ENCODE assay signal across 14 cellular contexts in genomic region chr2:219510512-219511135, GRCh38. TPM values are rescaled to one million over a fixed set of nuclear protein-coding genes. Genes with fewer than 3 reads are reported as not detected.
DNase-seq lines count a peak whose midpoint lies in the region; ATAC-seq, FAIRE-seq and TF ChIP-seq lines count a peak whose summit lies in the region.
"Had no signal": no experiment of that assay in that cellular context is flagged by ENCODE, and none has a peak within 500 bp of the region (broad histone marks: within the 10 kb centered on the region; RNA-seq: fewer than 3 reads in every experiment).

No MANE protein-coding gene starts in this region.

- H3K4me1 Mint-ChIP-seq in brain: peaks cover 97% of the 10 kb centered on the region

- no peak overlapping the region for H2BK120ac ChIP-seq in mesendoderm (ENCODE audit: low read depth, low read length)

- H3K9me3 ChIP-seq in HepG2 (ENCODE audit: low read length) (no peaks in the 10 kb centered on the region), right lobe of liver (no peaks in the 10 kb centered on the region)

- no peak for DNase-seq in HepG2 (ENCODE audit: low spot score)
- no peak for DNase-seq in right lobe of liver
- DNase-seq in mesendoderm: no peak
- DNase-seq in cerebellum (ENCODE audit: low spot score): no peak
- no peak for DNase-seq in SK-N-DZ (ENCODE audit: low spot score)
- no peak for DNase-seq in occipital lobe (lab: John Stamatoyannopoulos, UW)
- DNase-seq: activated CD4-positive, alpha-beta T cell treated with anti-CD3 and anti-CD28 coated beads, Interleukin-2, amount 50 U/mL, for 4 hours; DMS79 treated with DMSO at 0.1 percent for 48 hours; stimulated activated CD4-positive, alpha-beta T cell treated with anti-CD3 and anti-CD28 coated beads, Interleukin-12 subunit alpha, Interleukin-12 subunit beta, amount 100 ng/mL, for 4 hours had no signal

- H3K79me2 ChIP-seq in HepG2 (ENCODE audit: insufficient read depth, low read length) (no peaks in the 10 kb centered on the region), mesendoderm (ENCODE audit: control insufficient read depth, insufficient read depth, low read length) (no peaks in the 10 kb centered on the region)

- 25% methylated on average over 22 of the region's 22 CpGs for WGBS in HepG2 (ENCODE audit: low lambda C conversion rate)
- WGBS in right lobe of liver (ENCODE audit: insufficient coverage, low coverage, low lambda C conversion rate, missing lambda C conversion rate): 6% methylated on average over 16 of the region's 22 CpGs
- WGBS in mesendoderm (ENCODE audit: extremely low coverage, insufficient coverage, low lambda C conversion rate): no CpG with 5 or more reads among the region's 22 CpGs

- no peaks in the 10 kb centered on the region for H3K36me3 Mint-ChIP-seq in brain

- peak overlapping the region; percentile 11 for H3K56ac ChIP-seq in mesendoderm (ENCODE audit: low read length)

- peaks cover 11% of the 10 kb centered on the region; the same call in 1 of the 2 replicates for H4K20me1 ChIP-seq in HepG2 (ENCODE audit: insufficient read depth, low read length)

- H2BK5ac ChIP-seq in mesendoderm (ENCODE audit: low read length): no peak overlapping the region

- H4K5ac ChIP-seq in mesendoderm (ENCODE audit: low read length): no peak overlapping the region

- no peak overlapping the region for H2AK5ac ChIP-seq in mesendoderm (ENCODE audit: low read length)

- H2BK15ac ChIP-seq in mesendoderm (replicated peaks; ENCODE audit: low read depth): no peak overlapping the region

- in situ Hi-C loops in HepG2 (cut with HindIII; ENCODE audit: extremely low pct_ligation_motif_present, low pct_unique_long_range_greater_than_20kb): no loop called here

- H3K23ac ChIP-seq in mesendoderm (ENCODE audit: low read length): no peak overlapping the region

- peaks cover 9% of the 10 kb centered on the region for H3K27me3 Mint-ChIP-seq in brain

- H2AFZ ChIP-seq in HepG2 (ENCODE audit: low read length): no peak overlapping the region

- no peaks in the 10 kb centered on the region for H3K79me1 ChIP-seq in mesendoderm (ENCODE audit: low read length)

- peak overlapping the region; percentile 88 to 97 (median 94) for H3K27ac Mint-ChIP-seq in brain
- H3K27ac Mint-ChIP-seq: activated T-helper 2 cell treated with anti-CD3 and anti-CD28 coated beads, Interferon-gamma antibody, Interleukin-2, Interleukin-4, amounts not matched to agents 10 μg/mL and 5 μg/mL and 100 μg/mL, durations not matched to agents 14 hours and 24 hours and 36 hours; T-helper 1 cell treated with Interleukin-12 subunit alpha and Interleukin-12 subunit beta and Interleukin-4 antibody, amounts not matched to agents 30 μg/mL and 1 μg/mL, for 36 hours had no signal

- no peak for FAIRE-seq in HepG2 (lab: Jason Lieb, UNC)

- H3K9me3 Mint-ChIP-seq in brain: no peaks in the 10 kb centered on the region
- H3K9me3 Mint-ChIP-seq: activated T-helper 2 cell treated with anti-CD3 and anti-CD28 coated beads, Interferon-gamma antibody, Interleukin-2, Interleukin-4, amounts not matched to agents 10 μg/mL and 5 μg/mL and 100 μg/mL, durations not matched to agents 14 hours and 24 hours and 36 hours; T-helper 1 cell treated with Interleukin-12 subunit alpha and Interleukin-12 subunit beta and Interleukin-4 antibody, amounts not matched to agents 30 μg/mL and 1 μg/mL, for 36 hours had no signal

- no peak overlapping the region for H3K27ac ChIP-seq in HepG2 (ENCODE audit: extremely low read length, insufficient read depth, low read length)
- H3K27ac ChIP-seq in right lobe of liver: no peak overlapping the region
- H3K27ac ChIP-seq in mesendoderm (ENCODE audit: low read depth, low read length): no peak overlapping the region

- peaks cover 15 to 47% of the 10 kb centered on the region in 2 experiments for H3K27me3 ChIP-seq in HepG2 (ENCODE audit: control insufficient read depth in 1 of 2, insufficient read depth in 2 of 2, low read length in 2 of 2)
- H3K27me3 ChIP-seq in right lobe of liver: no peaks in the 10 kb centered on the region
- peaks cover 23% of the 10 kb centered on the region for H3K27me3 ChIP-seq in mesendoderm (ENCODE audit: insufficient read depth, low read length, poor library complexity)

- no peak overlapping the region for H3K9ac ChIP-seq in HepG2 (ENCODE audit: insufficient read depth, low read depth, low read length)
- no peak overlapping the region for H3K9ac ChIP-seq in mesendoderm (ENCODE audit: low read length)

- no peak for TF ChIP-seq RAD21 in HepG2 (CRISPR knock-in tag; IDR thresholded peaks at IDR 0.05)

- peak overlapping the region; percentile 96 for H3K4me2 ChIP-seq in HepG2 (ENCODE audit: low read depth, low read length)
- H3K4me2 ChIP-seq in mesendoderm (ENCODE audit: low read length): no peak overlapping the region

- TF ChIP-seq POLR2A in HepG2 (IDR thresholded peaks at IDR 0.05; ENCODE audit: insufficient read depth in 1 of 2, low read depth in 2 of 2, low read length in 2 of 2) (no peak), right lobe of liver (IDR thresholded peaks at IDR 0.05) (no peak)

- CTCF ChIA-PET in HepG2 (lab: Yijun Ruan, JAX; ENCODE audit: low intra/inter-chr PET ratio, low total read pairs): interaction anchor here (1.0 to 1.9 kb wide), 5 partner anchors 10 to 108 kb away, joined by 5 to 26 read pairs (median 8); a partner anchor contains a TSS

- no peak for TF ChIP-seq CTCF in HepG2 (CRISPR knock-in tag; IDR thresholded peaks at IDR 0.05)
- TF ChIP-seq CTCF in right lobe of liver (IDR thresholded peaks at IDR 0.05): no peak
- TF ChIP-seq CTCF in brain (conservative IDR thresholded peaks at IDR 0.05): no peak

- ATAC-seq in HepG2 (no peak), right lobe of liver (no peak), HG02885 (IDR thresholded peaks at IDR 0.05; ENCODE audit: poor library complexity, unreplicated experiment) (no peak)

- no peak overlapping the region for H4K8ac ChIP-seq in mesendoderm (ENCODE audit: low read depth, low read length)

- H3K4me1 ChIP-seq in HepG2 (ENCODE audit: insufficient read depth, low read length) (peaks cover 34% of the 10 kb centered on the region), right lobe of liver (peaks cover 0 to 3% (median 0%) of the 10 kb centered on the region in 4 donors), mesendoderm (ENCODE audit: control insufficient read depth, low read depth, low read length) (peaks cover 7% of the 10 kb centered on the region)

- no peak overlapping the region for H3K4ac ChIP-seq in mesendoderm (ENCODE audit: low read depth, low read length)

- no TSS peak for BruUV-seq in HepG2 (replicated peaks; lab: Mats Ljungman, UMichigan)

- H3K4me3 ChIP-seq in HepG2 (replicated peaks in 1 of 3; ENCODE audit: insufficient read depth in 1 of 3, low read depth in 2 of 3, low read length in 3 of 3) (peak overlapping the region in 2 of 3 experiments; percentile 53 to 70; a peak in 3 of 6 replicates), right lobe of liver (no peak overlapping the region), mesendoderm (ENCODE audit: low read length) (no peak overlapping the region)

- POLR2A ChIA-PET in HepG2 (lab: Yijun Ruan, JAX): interaction anchor here (0.6 to 7.7 kb wide), 8 partner anchors 8 to 123 kb away, joined by 3 to 94 read pairs (median 6); partner anchors contain the start of genes DNPEP and GMPPA

- H3K36me3 ChIP-seq in HepG2 (replicated peaks in 1 of 2; ENCODE audit: control insufficient read depth in 1 of 2, insufficient read depth in 2 of 2, low read length in 2 of 2) (peaks cover 7% of the 10 kb centered on the region in 2 experiments; a peak in 3 of 5 replicates), right lobe of liver (peaks cover 0 to 9% (median 0%) of the 10 kb centered on the region in 4 donors), mesendoderm (ENCODE audit: control insufficient read depth, insufficient read depth, low read length) (no peaks in the 10 kb centered on the region)

- H3K18ac ChIP-seq in mesendoderm (ENCODE audit: low read length): no peak overlapping the region

- H3K4me3 Mint-ChIP-seq in brain: peak overlapping the region; percentile 63 to 81 (median 76)
- H3K4me3 Mint-ChIP-seq: T-helper 1 cell treated with Interleukin-12 subunit alpha and Interleukin-12 subunit beta and Interleukin-4 antibody, amounts not matched to agents 30 μg/mL and 1 μg/mL, for 36 hours had no signal

- intact Hi-C loops in HepG2 (cut with micrococcal nuclease; ENCODE audit: unreplicated experiment): loop anchor here (1.0 kb wide), 1 partner anchor 15 kb away; no protein-coding TSS in a partner anchor
- intact Hi-C loops in right lobe of liver (cut with DNase I): no loop called here

- TF ChIP-seq EP300 in HepG2 (IDR thresholded peaks at IDR 0.05; ENCODE audit: low read depth in 2 of 2, low read length in 2 of 2): no peak
- TF ChIP-seq EP300 in HepG2 (CRISPR knock-in tag; IDR thresholded peaks at IDR 0.05; ENCODE audit: borderline replicate concordance): no peak

RNA-seq across cellular contexts. Expression of gene ASIC4, which starts 3.7 kb away (rescaled TPM):
- total RNA-seq in HepG2 (2016; rRNA removed; fragmentation: Illumina TruSeq; extraction: Trizol) (not detected in 2 replicates), right lobe of liver (not detected), cerebellum (1.7 TPM), occipital lobe (8.3 TPM)
- not detected in 2 replicates for total RNA-seq in HepG2 (2016; cell fraction: cytosol; rRNA removed; fragmentation: Illumina TruSeq; extraction: Trizol; ENCODE audit: low read depth)
- not detected in 2 replicates for total RNA-seq in HepG2 (2016; cell fraction: insoluble cytoplasmic fraction; rRNA removed; fragmentation: Illumina TruSeq; extraction: Trizol)
- not detected in 2 replicates for total RNA-seq in HepG2 (2016; cell fraction: membrane; rRNA removed; fragmentation: Illumina TruSeq; extraction: Trizol)
- not detected in 2 replicates for total RNA-seq in HepG2 (2016; cell fraction: nucleus; rRNA removed; fragmentation: Illumina TruSeq; extraction: Trizol)
- polyA plus RNA-seq in HepG2 (2011; rRNA removed) (0.03 TPM in 2 replicates), brain (ENCODE audit: insufficient read depth, low read depth, low replicate concordance) (1.2 TPM)
- 0.01 TPM in 1 of 2 replicates, not detected in the other for polyA plus RNA-seq in HepG2 (2011; cell fraction: cytosol; rRNA removed)
- polyA plus RNA-seq in HepG2 (2011; cell fraction: nucleus; rRNA removed): 0.23 and 0.24 TPM in 2 replicates
- polyA plus RNA-seq in HepG2 (2012): not detected in 2 replicates
- polyA plus RNA-seq in HepG2 (2016; cell fraction: cytosol; fragmentation: Illumina TruSeq; extraction: Trizol; ENCODE audit: low read depth): not detected in 2 replicates
- not detected in 2 replicates for polyA plus RNA-seq in HepG2 (2016; cell fraction: insoluble cytoplasmic fraction; fragmentation: Illumina TruSeq; extraction: Trizol; ENCODE audit: low read depth)
- not detected in 2 replicates for polyA plus RNA-seq in HepG2 (2016; cell fraction: membrane; fragmentation: Illumina TruSeq; extraction: Trizol; ENCODE audit: low read depth)
- 0.16 TPM in 1 of 2 replicates, not detected in the other for polyA plus RNA-seq in HepG2 (2016; cell fraction: nucleus; fragmentation: Illumina TruSeq; extraction: Trizol; ENCODE audit: insufficient read depth, low read depth)
- polyA minus RNA-seq in HepG2 (2011; rRNA and poly(A)+ RNA removed; ENCODE audit: low replicate concordance): 0.06 and 0.07 TPM in 2 replicates
- not detected in 2 replicates for polyA minus RNA-seq in HepG2 (2011; cell fraction: cytosol; rRNA and poly(A)+ RNA removed)
- polyA minus RNA-seq in HepG2 (2011; cell fraction: nucleus; rRNA and poly(A)+ RNA removed): 0.12 and 0.26 TPM in 2 replicates
- not detected for polyA plus RNA-seq in mesendoderm (2013, experiment 1 of 2)
- 0.01 TPM for polyA plus RNA-seq in mesendoderm (2013, experiment 2 of 2)
- 1.8 and 2.4 TPM in 2 replicates for polyA plus RNA-seq in SK-N-DZ (2014; cell fraction: cytosol; rRNA removed)
- 4.6 and 8.0 TPM in 2 replicates for polyA plus RNA-seq in SK-N-DZ (2014; cell fraction: nucleus; rRNA removed)
- total RNA-seq: activated T-helper 2 cell treated with anti-CD3 and anti-CD28 coated beads, Interferon-gamma antibody, Interleukin-2, Interleukin-4, amounts not matched to agents 10 μg/mL and 5 μg/mL and 100 μg/mL, durations not matched to agents 14 hours and 24 hours and 36 hours; glomerular endothelial cell had no signal

RNA-seq across cellular contexts. Expression of gene GMPPA, which starts 11.9 kb away (rescaled TPM):
- total RNA-seq in HepG2 (2016; rRNA removed; fragmentation: Illumina TruSeq; extraction: Trizol): 81.1 and 88.7 TPM in 2 replicates
- 41.1 and 50.9 TPM in 2 replicates for total RNA-seq in HepG2 (2016; cell fraction: cytosol; rRNA removed; fragmentation: Illumina TruSeq; extraction: Trizol; ENCODE audit: low read depth)
- total RNA-seq in HepG2 (2016; cell fraction: insoluble cytoplasmic fraction; rRNA removed; fragmentation: Illumina TruSeq; extraction: Trizol): 81.2 and 82.9 TPM in 2 replicates
- total RNA-seq in HepG2 (2016; cell fraction: membrane; rRNA removed; fragmentation: Illumina TruSeq; extraction: Trizol): 59.8 and 79.0 TPM in 2 replicates
- 39.6 and 46.3 TPM in 2 replicates for total RNA-seq in HepG2 (2016; cell fraction: nucleus; rRNA removed; fragmentation: Illumina TruSeq; extraction: Trizol)
- polyA plus RNA-seq in HepG2 (2011; rRNA removed): 106 and 115 TPM in 2 replicates
- 98.1 and 128 TPM in 2 replicates for polyA plus RNA-seq in HepG2 (2011; cell fraction: cytosol; rRNA removed)
- 123 and 155 TPM in 2 replicates for polyA plus RNA-seq in HepG2 (2011; cell fraction: nucleus; rRNA removed)
- 44.8 and 45.3 TPM in 2 replicates for polyA plus RNA-seq in HepG2 (2012)
- polyA plus RNA-seq in HepG2 (2016; cell fraction: cytosol; fragmentation: Illumina TruSeq; extraction: Trizol; ENCODE audit: low read depth): 40.7 and 53.5 TPM in 2 replicates
- polyA plus RNA-seq in HepG2 (2016; cell fraction: insoluble cytoplasmic fraction; fragmentation: Illumina TruSeq; extraction: Trizol; ENCODE audit: low read depth): 88.1 and 98.3 TPM in 2 replicates
- 54.7 and 71.1 TPM in 2 replicates for polyA plus RNA-seq in HepG2 (2016; cell fraction: membrane; fragmentation: Illumina TruSeq; extraction: Trizol; ENCODE audit: low read depth)
- polyA plus RNA-seq in HepG2 (2016; cell fraction: nucleus; fragmentation: Illumina TruSeq; extraction: Trizol; ENCODE audit: insufficient read depth, low read depth): 87.2 and 90.5 TPM in 2 replicates
- 98.5 and 174 TPM in 2 replicates for polyA minus RNA-seq in HepG2 (2011; rRNA and poly(A)+ RNA removed; ENCODE audit: low replicate concordance)
- polyA minus RNA-seq in HepG2 (2011; cell fraction: cytosol; rRNA and poly(A)+ RNA removed): 43.2 and 68.0 TPM in 2 replicates
- polyA minus RNA-seq in HepG2 (2011; cell fraction: nucleus; rRNA and poly(A)+ RNA removed): 32.6 and 38.2 TPM in 2 replicates
- total RNA-seq in right lobe of liver: 10 to 100 TPM; 21.7 to 54.1 (median 40.2) TPM
- polyA plus RNA-seq in brain (ENCODE audit: insufficient read depth, low read depth, low replicate concordance): 22.0 TPM
- 20.4 TPM for polyA plus RNA-seq in mesendoderm (2013, experiment 1 of 2)
- polyA plus RNA-seq in mesendoderm (2013, experiment 2 of 2): 20.2 TPM
- 6.8 TPM for total RNA-seq in cerebellum
- 37.1 and 42.5 TPM in 2 replicates for polyA plus RNA-seq in SK-N-DZ (2014; cell fraction: cytosol; rRNA removed)
- polyA plus RNA-seq in SK-N-DZ (2014; cell fraction: nucleus; rRNA removed): 69.3 and 75.5 TPM in 2 replicates
- 7.5 TPM for total RNA-seq in occipital lobe

RNA-seq across cellular contexts. Expression of gene CHPF, which starts 33.0 kb away (rescaled TPM):
- 34.7 and 79.6 TPM in 2 replicates for total RNA-seq in HepG2 (2016; rRNA removed; fragmentation: Illumina TruSeq; extraction: Trizol)
- 21.6 and 22.1 TPM in 2 replicates for total RNA-seq in HepG2 (2016; cell fraction: cytosol; rRNA removed; fragmentation: Illumina TruSeq; extraction: Trizol; ENCODE audit: low read depth)
- total RNA-seq in HepG2 (2016; cell fraction: insoluble cytoplasmic fraction; rRNA removed; fragmentation: Illumina TruSeq; extraction: Trizol): 36.0 and 80.8 TPM in 2 replicates
- 42.0 and 50.0 TPM in 2 replicates for total RNA-seq in HepG2 (2016; cell fraction: membrane; rRNA removed; fragmentation: Illumina TruSeq; extraction: Trizol)
- total RNA-seq in HepG2 (2016; cell fraction: nucleus; rRNA removed; fragmentation: Illumina TruSeq; extraction: Trizol): 65.5 and 76.8 TPM in 2 replicates
- polyA plus RNA-seq in HepG2 (2011; rRNA removed): 111 and 171 TPM in 2 replicates
- polyA plus RNA-seq in HepG2 (2011; cell fraction: cytosol; rRNA removed): 120 and 244 TPM in 2 replicates
- polyA plus RNA-seq in HepG2 (2011; cell fraction: nucleus; rRNA removed): 203 and 211 TPM in 2 replicates
- polyA plus RNA-seq in HepG2 (2012): 115 and 161 TPM in 2 replicates
- polyA plus RNA-seq in HepG2 (2016; cell fraction: cytosol; fragmentation: Illumina TruSeq; extraction: Trizol; ENCODE audit: low read depth): 21.7 and 22.6 TPM in 2 replicates
- 45.9 and 55.3 TPM in 2 replicates for polyA plus RNA-seq in HepG2 (2016; cell fraction: insoluble cytoplasmic fraction; fragmentation: Illumina TruSeq; extraction: Trizol; ENCODE audit: low read depth)
- 40.5 and 41.4 TPM in 2 replicates for polyA plus RNA-seq in HepG2 (2016; cell fraction: membrane; fragmentation: Illumina TruSeq; extraction: Trizol; ENCODE audit: low read depth)
- 139 and 143 TPM in 2 replicates for polyA plus RNA-seq in HepG2 (2016; cell fraction: nucleus; fragmentation: Illumina TruSeq; extraction: Trizol; ENCODE audit: insufficient read depth, low read depth)
- 12.1 and 292 TPM in 2 replicates for polyA minus RNA-seq in HepG2 (2011; rRNA and poly(A)+ RNA removed; ENCODE audit: low replicate concordance)
- polyA minus RNA-seq in HepG2 (2011; cell fraction: cytosol; rRNA and poly(A)+ RNA removed): 137 and 143 TPM in 2 replicates
- 45.4 and 47.0 TPM in 2 replicates for polyA minus RNA-seq in HepG2 (2011; cell fraction: nucleus; rRNA and poly(A)+ RNA removed)
- total RNA-seq in right lobe of liver: 100 to 1,000 TPM in 2 of 6 experiments, 10 to 100 TPM in 4; 33.2 to 183 (median 39.6) TPM
- 41.6 TPM for polyA plus RNA-seq in brain (ENCODE audit: insufficient read depth, low read depth, low replicate concordance)
- polyA plus RNA-seq in mesendoderm (2013, experiment 1 of 2): 50.4 TPM
- polyA plus RNA-seq in mesendoderm (2013, experiment 2 of 2): 50.4 TPM
- total RNA-seq in cerebellum: 21.4 TPM
- polyA plus RNA-seq in SK-N-DZ (2014; cell fraction: cytosol; rRNA removed): 32.0 and 36.6 TPM in 2 replicates
- polyA plus RNA-seq in SK-N-DZ (2014; cell fraction: nucleus; rRNA removed): 23.0 and 30.2 TPM in 2 replicates
- total RNA-seq in occipital lobe: 25.9 TPM

RNA-seq across cellular contexts. Expression of gene TMEM198, which starts 33.2 kb away (rescaled TPM):
- total RNA-seq in HepG2 (2016; rRNA removed; fragmentation: Illumina TruSeq; extraction: Trizol) (11.6 and 17.3 TPM in 2 replicates), right lobe of liver (1 to 10 TPM in 5 of 6 experiments, under 1 TPM in 1; 0.68 to 3.2 (median 1.2) TPM), cerebellum (13.0 TPM), occipital lobe (14.0 TPM)
- 12.3 and 16.3 TPM in 2 replicates for total RNA-seq in HepG2 (2016; cell fraction: cytosol; rRNA removed; fragmentation: Illumina TruSeq; extraction: Trizol; ENCODE audit: low read depth)
- total RNA-seq in HepG2 (2016; cell fraction: insoluble cytoplasmic fraction; rRNA removed; fragmentation: Illumina TruSeq; extraction: Trizol): 10.7 and 17.8 TPM in 2 replicates
- total RNA-seq in HepG2 (2016; cell fraction: membrane; rRNA removed; fragmentation: Illumina TruSeq; extraction: Trizol): 26.8 and 32.4 TPM in 2 replicates
- total RNA-seq in HepG2 (2016; cell fraction: nucleus; rRNA removed; fragmentation: Illumina TruSeq; extraction: Trizol): 9.3 and 11.7 TPM in 2 replicates
- polyA plus RNA-seq in HepG2 (2011; rRNA removed) (23.5 and 40.8 TPM in 2 replicates), brain (ENCODE audit: insufficient read depth, low read depth, low replicate concordance) (23.1 TPM)
- polyA plus RNA-seq in HepG2 (2011; cell fraction: cytosol; rRNA removed): 43.6 and 52.1 TPM in 2 replicates
- polyA plus RNA-seq in HepG2 (2011; cell fraction: nucleus; rRNA removed): 61.3 and 68.7 TPM in 2 replicates
- polyA plus RNA-seq in HepG2 (2012): 41.3 and 49.8 TPM in 2 replicates
- polyA plus RNA-seq in HepG2 (2016; cell fraction: cytosol; fragmentation: Illumina TruSeq; extraction: Trizol; ENCODE audit: low read depth): 16.5 and 21.1 TPM in 2 replicates
- 12.8 and 14.5 TPM in 2 replicates for polyA plus RNA-seq in HepG2 (2016; cell fraction: insoluble cytoplasmic fraction; fragmentation: Illumina TruSeq; extraction: Trizol; ENCODE audit: low read depth)
- 27.9 and 28.1 TPM in 2 replicates for polyA plus RNA-seq in HepG2 (2016; cell fraction: membrane; fragmentation: Illumina TruSeq; extraction: Trizol; ENCODE audit: low read depth)
- 17.1 and 19.3 TPM in 2 replicates for polyA plus RNA-seq in HepG2 (2016; cell fraction: nucleus; fragmentation: Illumina TruSeq; extraction: Trizol; ENCODE audit: insufficient read depth, low read depth)
- 2.1 and 67.2 TPM in 2 replicates for polyA minus RNA-seq in HepG2 (2011; rRNA and poly(A)+ RNA removed; ENCODE audit: low replicate concordance)
- polyA minus RNA-seq in HepG2 (2011; cell fraction: cytosol; rRNA and poly(A)+ RNA removed): 26.3 and 28.6 TPM in 2 replicates
- polyA minus RNA-seq in HepG2 (2011; cell fraction: nucleus; rRNA and poly(A)+ RNA removed): 12.9 and 13.6 TPM in 2 replicates
- polyA plus RNA-seq in mesendoderm (2013, experiment 1 of 2): 3.7 TPM
- 3.7 TPM for polyA plus RNA-seq in mesendoderm (2013, experiment 2 of 2)
- 29.0 and 33.6 TPM in 2 replicates for polyA plus RNA-seq in SK-N-DZ (2014; cell fraction: cytosol; rRNA removed)
- polyA plus RNA-seq in SK-N-DZ (2014; cell fraction: nucleus; rRNA removed): 28.0 and 28.4 TPM in 2 replicates

Comparison
In these comparisons a context has a peak if more than half of its experiments do, and no peak if none do; other contexts are left out.
1. H3K4me3 ChIP-seq: peak in HepG2 (2 of 3); none in right lobe of liver (0 of 3) and mesendoderm (single experiment).